17 cellular contexts compared by ENCODE assay signal in genomic region chr4:126727461-126727860, GRCh38.
DNase-seq lines count a peak whose midpoint lies in the region; ATAC-seq and TF ChIP-seq lines count a peak whose summit lies in the region.
"Had no signal": no experiment of that assay in that cellular context is flagged by ENCODE, and none has a peak within 500 bp of the region (broad histone marks: within the 10 kb centered on the region; RNA-seq: fewer than 3 reads in every experiment).

No MANE protein-coding gene starts in this region.

- H3K36me3 Mint-ChIP-seq in osteocyte (ENCODE audit: unreplicated experiment) = no peaks in the 10 kb centered on the region
- H3K36me3 Mint-ChIP-seq in CD4-positive, alpha-beta T cell (ENCODE audit: low read depth) = no peaks in the 10 kb centered on the region
- H3K36me3 Mint-ChIP-seq: activated naive CD8-positive, alpha-beta T cell treated with anti-CD3 and anti-CD28 coated beads, Interleukin-2, amount 10 ng/mL, durations not matched to agents 7 days and 5 days had no signal

- H3K9me3 ChIP-seq in CD4-positive, alpha-beta T cell (ENCODE audit: control insufficient read depth, low read length) = no peaks in the 10 kb centered on the region
- H3K9me3 ChIP-seq: right atrium auricular region, SK-N-SH had no signal

- H3K27ac Mint-ChIP-seq in osteocyte (ENCODE audit: unreplicated experiment) = peak overlapping the region; percentile 69
- H3K27ac Mint-ChIP-seq in CD4-positive, alpha-beta T cell = no peak overlapping the region
- H3K27ac Mint-ChIP-seq: activated naive CD8-positive, alpha-beta T cell treated with anti-CD3 and anti-CD28 coated beads, Interleukin-2, amount 10 ng/mL, durations not matched to agents 7 days and 5 days had no signal

- intact Hi-C loops in CD4-positive, alpha-beta T cell (cut with DNase I, micrococcal nuclease) = no loop called here

- no peaks in the 10 kb centered on the region for H3K27me3 Mint-ChIP-seq in osteocyte (ENCODE audit: unreplicated experiment)
- H3K27me3 Mint-ChIP-seq in CD4-positive, alpha-beta T cell = no peaks in the 10 kb centered on the region
- H3K27me3 Mint-ChIP-seq: activated naive CD8-positive, alpha-beta T cell treated with anti-CD3 and anti-CD28 coated beads, Interleukin-2, amount 10 ng/mL, durations not matched to agents 7 days and 5 days had no signal

- H3K4me1 Mint-ChIP-seq in osteocyte (ENCODE audit: unreplicated experiment) = peaks cover 11% of the 10 kb centered on the region
- no peaks in the 10 kb centered on the region for H3K4me1 Mint-ChIP-seq in CD4-positive, alpha-beta T cell (ENCODE audit: low read depth)
- H3K4me1 Mint-ChIP-seq: activated naive CD8-positive, alpha-beta T cell treated with anti-CD3 and anti-CD28 coated beads, Interleukin-2, amount 10 ng/mL, durations not matched to agents 7 days and 5 days; neural crest cell had no signal

- CTCF ChIA-PET in CD4-positive, alpha-beta T cell (lab: Charles Lee) = no interaction called here

- no peak overlapping the region for H3K4me3 ChIP-seq in epithelial cell of esophagus (ENCODE audit: low read length)
- H3K4me3 ChIP-seq: right atrium auricular region had no signal

- no peak overlapping the region for H3K27ac ChIP-seq in CD4-positive, alpha-beta T cell (ENCODE audit: low read depth, low read length)
- H3K27ac ChIP-seq: right atrium auricular region had no signal

- no peak overlapping the region for H3K4me3 Mint-ChIP-seq in osteocyte (ENCODE audit: unreplicated experiment)
- no peak overlapping the region for H3K4me3 Mint-ChIP-seq in CD4-positive, alpha-beta T cell
- H3K4me3 Mint-ChIP-seq: activated naive CD8-positive, alpha-beta T cell treated with anti-CD3 and anti-CD28 coated beads, Interleukin-2, amount 10 ng/mL, durations not matched to agents 7 days and 5 days; neural crest cell had no signal

- POLR2A ChIA-PET in CD4-positive, alpha-beta T cell (lab: Charles Lee) = interaction anchor here (0.6 kb wide), 1 partner anchor 779 kb away, joined by 3 read pairs; no protein-coding TSS in a partner anchor

- H3K27me3 ChIP-seq in CD4-positive, alpha-beta T cell (ENCODE audit: control insufficient read depth, insufficient read depth, low read length) = no peaks in the 10 kb centered on the region
- H3K27me3 ChIP-seq: right atrium auricular region had no signal

- H3K9me3 Mint-ChIP-seq in osteocyte (ENCODE audit: unreplicated experiment) = peaks cover 3% of the 10 kb centered on the region
- H3K9me3 Mint-ChIP-seq in CD4-positive, alpha-beta T cell = no peaks in the 10 kb centered on the region
- H3K9me3 Mint-ChIP-seq: neural crest cell had no signal

- ATAC-seq in CD4-positive, alpha-beta T cell (ENCODE audit: poor library complexity) = no peak
- ATAC-seq in HG02759 (IDR thresholded peaks at IDR 0.05; ENCODE audit: unreplicated experiment) = no peak

- DNase-seq in EL (peak; percentile 23), RPMI7951 (ENCODE audit: low read depth) (peak; percentile 33), epithelial cell of esophagus (ENCODE audit: low read depth) (peak; percentile 77), osteocyte (ENCODE audit: extremely low spot score, unreplicated experiment) (no peak), activated gamma-delta T cell (lab: John Stamatoyannopoulos, UW) (no peak), SW 1271 (lab: John Stamatoyannopoulos, UW) (no peak)
- DNase-seq in CD4-positive, alpha-beta T cell = no peak
- DNase-seq: activated naive CD8-positive, alpha-beta T cell treated with anti-CD3 and anti-CD28 coated beads, Interleukin-2, amount 10 ng/mL, durations not matched to agents 7 days and 5 days; activated T-cell treated with anti-CD3 and anti-CD28 coated beads, Interleukin-2, amount 50 U/mL, for 1 hour; H7; head of caudate nucleus; NCI-H187; NCI-H69; SK-N-SH had no signal

- TF ChIP-seq CTCF in epithelial cell of esophagus (IDR thresholded peaks at IDR 0.05; ENCODE audit: insufficient read depth, low read depth, low read length, missing control alignments) = no peak
- no peak for TF ChIP-seq CTCF in osteocyte (IDR thresholded peaks at IDR 0.05)
- no peak for TF ChIP-seq CTCF in CD4-positive, alpha-beta T cell (IDR thresholded peaks at IDR 0.05)

Comparison
In these comparisons a context has a peak if more than half of its experiments do, and no peak if none do; other contexts are left out.
1. DNase-seq: peak in EL (single experiment), RPMI7951 (single experiment) and epithelial cell of esophagus (single experiment); none in osteocyte (single experiment), activated gamma-delta T cell (single experiment), CD4-positive, alpha-beta T cell (0 of 10) and SW 1271 (0 of 2).